Comparison of ENCODE assay signal across 24 cellular contexts in genomic region chr6:167691566-167692312, GRCh38.
DNase-seq lines count a peak whose midpoint lies in the region; ATAC-seq and TF ChIP-seq lines count a peak whose summit lies in the region.
"Had no signal": no experiment of that assay in that cellular context is flagged by ENCODE, and none has a peak within 500 bp of the region (broad histone marks: within the 10 kb centered on the region; RNA-seq: fewer than 3 reads in every experiment).

No MANE protein-coding gene starts in this region.

- no peaks in the 10 kb centered on the region for H3K79me2 ChIP-seq in smooth muscle cell (ENCODE audit: low read depth)

- no peak overlapping the region for H3K9ac ChIP-seq in smooth muscle cell (ENCODE audit: low read depth)
- H3K9ac ChIP-seq: SK-N-SH had no signal

- H3K36me3 ChIP-seq in left ventricle myocardium inferior: no peaks in the 10 kb centered on the region
- no peaks in the 10 kb centered on the region for H3K36me3 ChIP-seq in mesodermal cell (ENCODE audit: control insufficient read depth, insufficient read depth, low read length)
- H3K36me3 ChIP-seq in smooth muscle cell (ENCODE audit: low read depth): no peaks in the 10 kb centered on the region

- peaks cover 19% of the 10 kb centered on the region for H3K4me1 ChIP-seq in left ventricle myocardium inferior
- peaks cover 8% of the 10 kb centered on the region for H3K4me1 ChIP-seq in mesodermal cell (ENCODE audit: control insufficient read depth, insufficient read depth, low read length, poor library complexity, severe bottlenecking)
- H3K4me1 ChIP-seq in smooth muscle cell (ENCODE audit: low read depth): peaks cover 8% of the 10 kb centered on the region

- POLR2A ChIA-PET in MCF 10A (lab: Yijun Ruan, JAX): no interaction called here

- H3K27me3 Mint-ChIP-seq in MCF 10A (ENCODE audit: insufficient read depth, unreplicated experiment): peaks cover 45% of the 10 kb centered on the region

- no TSS peak for BruUV-seq in MCF 10A (replicated peaks; lab: Mats Ljungman, UMichigan)

- CTCF ChIA-PET in MCF 10A (lab: Yijun Ruan, JAX): no interaction called here

- DNase-seq in cardiac septum (ENCODE audit: low spot score): peak; percentile 54
- no peak for DNase-seq in left ventricle myocardium inferior
- DNase-seq in ecto neural progenitor cell (ENCODE audit: low spot score): peak; percentile 41
- DNase-seq in smooth muscle cell (lab: John Stamatoyannopoulos, UW; ENCODE audit: unreplicated experiment): no peak
- no peak for DNase-seq in MCF 10A (ENCODE audit: unreplicated experiment)
- DNase-seq: 8988T; C1 segment of cervical spinal cord; Calu3; CD8-positive, alpha-beta T cell; GDM1; H9; KBM-7; NCI-H1092 treated with DMSO at 0.1 percent for 48 hours; NCI-H1436 treated with DMSO at 0.1 percent for 48 hours; NCI-H2029; NCI-H510A; NCI-H748 treated with DMSO at 0.1 percent for 48 hours; NK-92 treated with Interleukin-12 subunit alpha and Interleukin-12 subunit beta, amount 100 ng/mL, for 24 hours; SHP77 treated with DMSO at 0.1 percent for 48 hours; SK-N-SH had no signal

- peaks cover 6% of the 10 kb centered on the region for H3K9me3 Mint-ChIP-seq in MCF 10A (ENCODE audit: unreplicated experiment)
- H3K9me3 Mint-ChIP-seq: CD8-positive, alpha-beta T cell had no signal

- H3K27ac ChIP-seq in left ventricle myocardium inferior (replicated peaks) (no peak overlapping the region), mesodermal cell (ENCODE audit: low read depth, low read length, severe bottlenecking) (peak overlapping the region; percentile 30), smooth muscle cell (ENCODE audit: low read depth) (no peak overlapping the region)
- H3K27ac ChIP-seq: RWPE1 had no signal

- intact Hi-C loops in cardiac septum (cut with DNase I) (no loop called here), left ventricle myocardium inferior (cut with micrococcal nuclease) (no loop called here), MCF 10A (cut with micrococcal nuclease) (no loop called here)

- no peaks in the 10 kb centered on the region for H3K4me1 Mint-ChIP-seq in MCF 10A (ENCODE audit: insufficient read depth, unreplicated experiment)

- peak overlapping the region; percentile 20 for H3K4me2 ChIP-seq in smooth muscle cell
- H3K4me2 ChIP-seq: SK-N-SH had no signal

- H3K27ac Mint-ChIP-seq in MCF 10A (ENCODE audit: low read depth, unreplicated experiment): no peak overlapping the region
- H3K27ac Mint-ChIP-seq: CD8-positive, alpha-beta T cell had no signal

- no peaks in the 10 kb centered on the region for H3K27me3 ChIP-seq in left ventricle myocardium inferior (ENCODE audit: low read depth)
- H3K27me3 ChIP-seq in smooth muscle cell (ENCODE audit: low read depth): no peaks in the 10 kb centered on the region

- WGBS in mesodermal cell (ENCODE audit: insufficient coverage in 2 of 2), 2 experiments: 80 to 84% methylated on average over 12 of the region's 13 CpGs
- WGBS in smooth muscle cell (ENCODE audit: low lambda C conversion rate): 55% methylated on average over 12 of the region's 13 CpGs

- no peak overlapping the region for H3K4me3 Mint-ChIP-seq in MCF 10A (ENCODE audit: unreplicated experiment)
- H3K4me3 Mint-ChIP-seq: CD8-positive, alpha-beta T cell; H9 had no signal

- no peak for TF ChIP-seq CTCF in left ventricle myocardium inferior (IDR thresholded peaks at IDR 0.05; ENCODE audit: borderline replicate concordance)
- no peak for TF ChIP-seq CTCF in smooth muscle cell (IDR thresholded peaks at IDR 0.05; ENCODE audit: borderline replicate concordance, insufficient read depth, poor library complexity, severe bottlenecking)
- no peak for TF ChIP-seq CTCF in MCF 10A (IDR thresholded peaks at IDR 0.05; ENCODE audit: unreplicated experiment)

- H3K36me3 Mint-ChIP-seq in MCF 10A (ENCODE audit: insufficient read depth, unreplicated experiment): no peaks in the 10 kb centered on the region
- H3K36me3 Mint-ChIP-seq: CD8-positive, alpha-beta T cell had no signal

- H2AFZ ChIP-seq in smooth muscle cell (ENCODE audit: low read depth): peak overlapping the region; percentile 15

- H3K9me3 ChIP-seq in left ventricle myocardium inferior (replicated peaks) (no peaks in the 10 kb centered on the region), mesodermal cell (ENCODE audit: control insufficient read depth, low read length) (no peaks in the 10 kb centered on the region), smooth muscle cell (replicated peaks; ENCODE audit: low read depth) (no peaks in the 10 kb centered on the region)
- H3K9me3 ChIP-seq: SK-N-SH had no signal

- no peaks in the 10 kb centered on the region for H3F3A ChIP-seq in smooth muscle cell (ENCODE audit: low read depth)

- ATAC-seq in HG02852 (IDR thresholded peaks at IDR 0.05; ENCODE audit: unreplicated experiment) (no peak), GM19463 (IDR thresholded peaks at IDR 0.05; ENCODE audit: unreplicated experiment) (no peak)
- ATAC-seq: CD8-positive, alpha-beta T cell had no signal

- H3K4me3 ChIP-seq in left ventricle myocardium inferior (no peak overlapping the region), mesodermal cell (ENCODE audit: extremely low read depth, insufficient read depth, low read length, poor library complexity, severe bottlenecking) (no peak overlapping the region), smooth muscle cell (no peak overlapping the region)

- no peaks in the 10 kb centered on the region for H4K20me1 ChIP-seq in smooth muscle cell (ENCODE audit: low read depth)

Comparison
In these comparisons a context has a peak if more than half of its experiments do, and no peak if none do; other contexts are left out.
1. DNase-seq: peak in cardiac septum (single experiment) and ecto neural progenitor cell (single experiment); none in left ventricle myocardium inferior (single experiment), smooth muscle cell (single experiment) and MCF 10A (single experiment).